ENCODE assay signal across 1 cellular context in genomic region chr7:6162331-6162620, GRCh38.
TF ChIP-seq lines count a peak whose summit lies in the region.

No MANE protein-coding gene starts in this region.

TF ChIP-seq in GM12878, 131 proteins besides CTCF, POLR2A, EP300 and RAD21:
- TF ChIP-seq IRF4 (IDR thresholded peaks at IDR 0.05; ENCODE audit: low read depth, low read length) (no peak), CHD2 (IDR thresholded peaks at IDR 0.05; ENCODE audit: borderline replicate concordance, low read depth, low read length) (no peak), MYB (IDR thresholded peaks at IDR 0.05; ENCODE audit: borderline replicate concordance, low read depth, low read length) (no peak), RB1 (IDR thresholded peaks at IDR 0.05; ENCODE audit: borderline replicate concordance) (no peak), KDM1A (IDR thresholded peaks at IDR 0.05; ENCODE audit: borderline replicate concordance) (no peak), TCF7 (IDR thresholded peaks at IDR 0.05; ENCODE audit: borderline replicate concordance) (no peak), ETV6 (conservative IDR thresholded peaks at IDR 0.05 in 1 of 2, IDR thresholded peaks at IDR 0.05 in 1 of 2; ENCODE audit: borderline replicate concordance in 1 of 2, low read depth in 1 of 2) (no peak), GABPA (IDR thresholded peaks at IDR 0.05; ENCODE audit: low read depth) (no peak)
- TF ChIP-seq, protein P1, sequence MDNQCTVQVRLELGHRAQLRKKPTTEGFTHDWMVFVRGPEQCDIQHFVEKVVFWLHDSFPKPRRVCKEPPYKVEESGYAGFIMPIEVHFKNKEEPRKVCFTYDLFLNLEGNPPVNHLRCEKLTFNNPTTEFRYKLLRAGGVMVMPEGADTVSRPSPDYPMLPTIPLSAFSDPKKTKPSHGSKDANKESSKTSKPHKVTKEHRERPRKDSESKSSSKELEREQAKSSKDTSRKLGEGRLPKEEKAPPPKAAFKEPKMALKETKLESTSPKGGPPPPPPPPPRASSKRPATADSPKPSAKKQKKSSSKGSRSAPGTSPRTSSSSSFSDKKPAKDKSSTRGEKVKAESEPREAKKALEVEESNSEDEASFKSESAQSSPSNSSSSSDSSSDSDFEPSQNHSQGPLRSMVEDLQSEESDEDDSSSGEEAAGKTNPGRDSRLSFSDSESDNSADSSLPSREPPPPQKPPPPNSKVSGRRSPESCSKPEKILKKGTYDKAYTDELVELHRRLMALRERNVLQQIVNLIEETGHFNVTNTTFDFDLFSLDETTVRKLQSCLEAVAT (IDR thresholded peaks at IDR 0.05), result no peak
- TF ChIP-seq, protein P2, sequence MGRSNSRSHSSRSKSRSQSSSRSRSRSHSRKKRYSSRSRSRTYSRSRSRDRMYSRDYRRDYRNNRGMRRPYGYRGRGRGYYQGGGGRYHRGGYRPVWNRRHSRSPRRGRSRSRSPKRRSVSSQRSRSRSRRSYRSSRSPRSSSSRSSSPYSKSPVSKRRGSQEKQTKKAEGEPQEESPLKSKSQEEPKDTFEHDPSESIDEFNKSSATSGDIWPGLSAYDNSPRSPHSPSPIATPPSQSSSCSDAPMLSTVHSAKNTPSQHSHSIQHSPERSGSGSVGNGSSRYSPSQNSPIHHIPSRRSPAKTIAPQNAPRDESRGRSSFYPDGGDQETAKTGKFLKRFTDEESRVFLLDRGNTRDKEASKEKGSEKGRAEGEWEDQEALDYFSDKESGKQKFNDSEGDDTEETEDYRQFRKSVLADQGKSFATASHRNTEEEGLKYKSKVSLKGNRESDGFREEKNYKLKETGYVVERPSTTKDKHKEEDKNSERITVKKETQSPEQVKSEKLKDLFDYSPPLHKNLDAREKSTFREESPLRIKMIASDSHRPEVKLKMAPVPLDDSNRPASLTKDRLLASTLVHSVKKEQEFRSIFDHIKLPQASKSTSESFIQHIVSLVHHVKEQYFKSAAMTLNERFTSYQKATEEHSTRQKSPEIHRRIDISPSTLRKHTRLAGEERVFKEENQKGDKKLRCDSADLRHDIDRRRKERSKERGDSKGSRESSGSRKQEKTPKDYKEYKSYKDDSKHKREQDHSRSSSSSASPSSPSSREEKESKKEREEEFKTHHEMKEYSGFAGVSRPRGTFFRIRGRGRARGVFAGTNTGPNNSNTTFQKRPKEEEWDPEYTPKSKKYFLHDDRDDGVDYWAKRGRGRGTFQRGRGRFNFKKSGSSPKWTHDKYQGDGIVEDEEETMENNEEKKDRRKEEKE (IDR thresholded peaks at IDR 0.05), result no peak
- TF ChIP-seq, protein P3, sequence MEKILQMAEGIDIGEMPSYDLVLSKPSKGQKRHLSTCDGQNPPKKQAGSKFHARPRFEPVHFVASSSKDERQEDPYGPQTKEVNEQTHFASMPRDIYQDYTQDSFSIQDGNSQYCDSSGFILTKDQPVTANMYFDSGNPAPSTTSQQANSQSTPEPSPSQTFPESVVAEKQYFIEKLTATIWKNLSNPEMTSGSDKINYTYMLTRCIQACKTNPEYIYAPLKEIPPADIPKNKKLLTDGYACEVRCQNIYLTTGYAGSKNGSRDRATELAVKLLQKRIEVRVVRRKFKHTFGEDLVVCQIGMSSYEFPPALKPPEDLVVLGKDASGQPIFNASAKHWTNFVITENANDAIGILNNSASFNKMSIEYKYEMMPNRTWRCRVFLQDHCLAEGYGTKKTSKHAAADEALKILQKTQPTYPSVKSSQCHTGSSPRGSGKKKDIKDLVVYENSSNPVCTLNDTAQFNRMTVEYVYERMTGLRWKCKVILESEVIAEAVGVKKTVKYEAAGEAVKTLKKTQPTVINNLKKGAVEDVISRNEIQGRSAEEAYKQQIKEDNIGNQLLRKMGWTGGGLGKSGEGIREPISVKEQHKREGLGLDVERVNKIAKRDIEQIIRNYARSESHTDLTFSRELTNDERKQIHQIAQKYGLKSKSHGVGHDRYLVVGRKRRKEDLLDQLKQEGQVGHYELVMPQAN (conservative IDR thresholded peaks at IDR 0.05), result no peak
